ENCODE assay signal across 1 cellular context in the genomic region with DNA sequence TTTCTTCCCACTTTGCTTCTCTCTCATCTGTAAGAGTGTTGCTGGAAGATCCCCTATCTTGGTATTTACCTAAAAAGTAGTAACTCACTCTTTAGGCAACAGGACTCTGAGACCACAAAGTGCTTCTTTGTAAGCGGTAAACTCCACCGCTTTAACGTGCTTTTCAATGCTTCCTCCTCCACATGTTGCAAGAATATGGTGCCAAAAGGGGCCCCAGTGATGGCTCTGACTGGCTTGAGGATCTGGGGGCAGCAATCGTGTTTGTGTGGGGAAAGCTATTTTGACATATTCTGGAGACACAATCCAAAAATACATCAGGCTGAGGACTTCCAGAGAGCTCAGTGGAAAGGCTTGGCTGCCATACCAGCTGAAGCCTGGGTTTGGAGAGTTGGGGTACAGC.
TF ChIP-seq lines count a peak whose summit lies in the region.

No MANE protein-coding gene starts in this region.

TF ChIP-seq in HepG2, 621 proteins besides CTCF, POLR2A, EP300 and RAD21:
- TF ChIP-seq ZNF230 (CRISPR knock-in tag; IDR thresholded peaks at IDR 0.05) (no peak), RAD51 (IDR thresholded peaks at IDR 0.05; ENCODE audit: borderline replicate concordance) (no peak), ZNF138 (CRISPR knock-in tag; IDR thresholded peaks at IDR 0.05; ENCODE audit: low read depth) (0 out of 2 replicates have a peak, but pooled peaks have one; percentile 56), SALL1 (CRISPR knock-in tag; IDR thresholded peaks at IDR 0.05) (no peak), MAF1 (CRISPR knock-in tag; IDR thresholded peaks at IDR 0.05; ENCODE audit: borderline replicate concordance) (0 out of 2 replicates have a peak, but pooled peaks have one; percentile 25), RBM39 (IDR thresholded peaks at IDR 0.05; ENCODE audit: low read depth, low read length, poor library complexity, severe bottlenecking) (no peak)
- TF ChIP-seq, protein P1, sequence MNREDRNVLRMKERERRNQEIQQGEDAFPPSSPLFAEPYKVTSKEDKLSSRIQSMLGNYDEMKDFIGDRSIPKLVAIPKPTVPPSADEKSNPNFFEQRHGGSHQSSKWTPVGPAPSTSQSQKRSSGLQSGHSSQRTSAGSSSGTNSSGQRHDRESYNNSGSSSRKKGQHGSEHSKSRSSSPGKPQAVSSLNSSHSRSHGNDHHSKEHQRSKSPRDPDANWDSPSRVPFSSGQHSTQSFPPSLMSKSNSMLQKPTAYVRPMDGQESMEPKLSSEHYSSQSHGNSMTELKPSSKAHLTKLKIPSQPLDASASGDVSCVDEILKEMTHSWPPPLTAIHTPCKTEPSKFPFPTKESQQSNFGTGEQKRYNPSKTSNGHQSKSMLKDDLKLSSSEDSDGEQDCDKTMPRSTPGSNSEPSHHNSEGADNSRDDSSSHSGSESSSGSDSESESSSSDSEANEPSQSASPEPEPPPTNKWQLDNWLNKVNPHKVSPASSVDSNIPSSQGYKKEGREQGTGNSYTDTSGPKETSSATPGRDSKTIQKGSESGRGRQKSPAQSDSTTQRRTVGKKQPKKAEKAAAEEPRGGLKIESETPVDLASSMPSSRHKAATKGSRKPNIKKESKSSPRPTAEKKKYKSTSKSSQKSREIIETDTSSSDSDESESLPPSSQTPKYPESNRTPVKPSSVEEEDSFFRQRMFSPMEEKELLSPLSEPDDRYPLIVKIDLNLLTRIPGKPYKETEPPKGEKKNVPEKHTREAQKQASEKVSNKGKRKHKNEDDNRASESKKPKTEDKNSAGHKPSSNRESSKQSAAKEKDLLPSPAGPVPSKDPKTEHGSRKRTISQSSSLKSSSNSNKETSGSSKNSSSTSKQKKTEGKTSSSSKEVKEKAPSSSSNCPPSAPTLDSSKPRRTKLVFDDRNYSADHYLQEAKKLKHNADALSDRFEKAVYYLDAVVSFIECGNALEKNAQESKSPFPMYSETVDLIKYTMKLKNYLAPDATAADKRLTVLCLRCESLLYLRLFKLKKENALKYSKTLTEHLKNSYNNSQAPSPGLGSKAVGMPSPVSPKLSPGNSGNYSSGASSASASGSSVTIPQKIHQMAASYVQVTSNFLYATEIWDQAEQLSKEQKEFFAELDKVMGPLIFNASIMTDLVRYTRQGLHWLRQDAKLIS (CRISPR knock-in tag; IDR thresholded peaks at IDR 0.05): no peak
